11 cellular contexts compared by ENCODE assay signal in the genomic region with DNA sequence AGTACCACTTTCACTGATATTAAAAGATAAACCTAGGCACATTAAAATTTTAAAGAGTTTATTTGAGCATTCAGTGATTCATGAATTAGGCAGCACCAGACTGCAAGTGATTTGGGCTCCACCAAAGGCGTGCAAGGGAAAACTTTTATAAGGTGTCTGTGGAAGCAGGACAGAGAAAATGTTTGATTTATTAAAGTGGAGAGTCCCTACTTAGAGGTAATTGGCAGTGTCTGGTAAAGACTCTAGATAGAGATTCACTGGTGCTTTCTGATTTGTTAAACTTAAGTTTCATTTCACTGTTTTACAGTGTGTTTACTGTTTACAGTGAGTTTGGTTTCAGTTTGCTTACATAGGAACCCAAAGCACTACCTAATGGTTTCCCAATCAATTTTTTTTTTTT.
DNase-seq lines count a peak whose midpoint lies in the region; ATAC-seq and FAIRE-seq lines count a peak whose summit lies in the region.
"Had no signal": no experiment of that assay in that cellular context is flagged by ENCODE, and none has a peak within 500 bp of the region (broad histone marks: within the 10 kb centered on the region; RNA-seq: fewer than 3 reads in every experiment).

No MANE protein-coding gene starts in this region.

- H3K36me3 ChIP-seq in skeletal muscle tissue (ENCODE audit: control insufficient read depth in 3 of 3, insufficient read depth in 3 of 3, low read length in 3 of 3) = no peaks in the 10 kb centered on the region
- H3K36me3 ChIP-seq: upper lobe of left lung had no signal

- no peak for DNase-seq in stimulated activated CD4-positive, alpha-beta T cell treated with anti-CD3 and anti-CD28 coated beads, Interleukin-2, amount 100 ng/mL, for 48 hours
- DNase-seq in NCI-H2196 (lab: John Stamatoyannopoulos, UW; ENCODE audit: unreplicated experiment) (no peak), frontal cortex (ENCODE audit: low spot score in 2 of 2) (no peak), left lobe of liver (ENCODE audit: low spot score) (no peak)
- DNase-seq: activated CD4-positive, alpha-beta memory T cell treated with anti-CD3 and anti-CD28 coated beads, Interleukin-2, amount 10 ng/mL, durations not matched to agents 7 days and 5 days; cerebellar nuclear complex; upper lobe of left lung had no signal

- no peaks in the 10 kb centered on the region for H3K9me3 ChIP-seq in skeletal muscle tissue (ENCODE audit: control insufficient read depth in 3 of 3, low read length in 3 of 3)
- H3K9me3 ChIP-seq: upper lobe of left lung had no signal

- H3K4me1 ChIP-seq in skeletal muscle tissue (ENCODE audit: control insufficient read depth in 3 of 3, insufficient read depth in 3 of 3, low read length in 3 of 3) = no peaks in the 10 kb centered on the region

- FAIRE-seq in frontal cortex (lab: Jason Lieb, UNC) = no peak

- ATAC-seq in GM18873 (IDR thresholded peaks at IDR 0.05; ENCODE audit: low FRiP score, unreplicated experiment) (peak; percentile 84), HG02610 (IDR thresholded peaks at IDR 0.05; ENCODE audit: unreplicated experiment) (peak; percentile 88), HG03575 (IDR thresholded peaks at IDR 0.05; ENCODE audit: extremely low read depth, insufficient number of reproducible peaks, low FRiP score, unreplicated experiment) (peak; percentile 72), left lobe of liver (no peak)

- no peaks in the 10 kb centered on the region for H3K27me3 ChIP-seq in skeletal muscle tissue (ENCODE audit: control insufficient read depth in 3 of 3, insufficient read depth in 3 of 3, low read length in 3 of 3)
- H3K27me3 ChIP-seq: upper lobe of left lung had no signal

- H3K27ac ChIP-seq in skeletal muscle tissue (ENCODE audit: low read depth, low read length) = peak overlapping the region; percentile 70
- H3K27ac ChIP-seq: upper lobe of left lung had no signal

- H3K9ac ChIP-seq in skeletal muscle tissue (ENCODE audit: low read depth in 1 of 3, low read length in 3 of 3) = peak overlapping the region in 1 of 3 donors; percentile 35

- peak overlapping the region in 2 of 3 donors; percentile 21 to 25 for H3K4me3 ChIP-seq in skeletal muscle tissue (ENCODE audit: low read length in 3 of 3)
- H3K4me3 ChIP-seq: upper lobe of left lung had no signal
